In genomic region chr3:13053915-13054704, GRCh38 we compare ENCODE assay signal across 15 cellular contexts.
"Had no signal": no experiment of that assay in that cellular context is flagged by ENCODE, and none has a peak within 500 bp of the region (broad histone marks: within the 10 kb centered on the region; RNA-seq: fewer than 3 reads in every experiment).

No MANE protein-coding gene starts in this region.

- H3K9me3 ChIP-seq: ovary, SJSA1 had no signal

- H3K27ac Mint-ChIP-seq: activated CD4-positive, alpha-beta memory T cell treated with anti-CD3 and anti-CD28 coated beads, Interleukin-2, amount 10 ng/mL, durations not matched to agents 7 days and 5 days; activated naive CD8-positive, alpha-beta T cell treated with anti-CD3 and anti-CD28 coated beads, Interleukin-2, amount 10 ng/mL, durations not matched to agents 7 days and 5 days; activated T-cell treated with anti-CD3 and anti-CD28 coated beads, Interleukin-2, amount 50 U/mL, for 72 hours had no signal

- H3K9me3 Mint-ChIP-seq: activated CD4-positive, alpha-beta memory T cell treated with anti-CD3 and anti-CD28 coated beads, Interleukin-2, amount 10 ng/mL, durations not matched to agents 7 days and 5 days; activated naive CD8-positive, alpha-beta T cell treated with anti-CD3 and anti-CD28 coated beads, Interleukin-2, amount 10 ng/mL, durations not matched to agents 7 days and 5 days; activated T-cell treated with anti-CD3 and anti-CD28 coated beads, Interleukin-2, amount 50 U/mL, for 72 hours had no signal

- H3K27me3 ChIP-seq: ovary had no signal

- H3K4me1 Mint-ChIP-seq: activated CD4-positive, alpha-beta memory T cell treated with anti-CD3 and anti-CD28 coated beads, Interleukin-2, amount 10 ng/mL, durations not matched to agents 7 days and 5 days had no signal

- H3K27me3 Mint-ChIP-seq: activated naive CD8-positive, alpha-beta T cell treated with anti-CD3 and anti-CD28 coated beads, Interleukin-2, amount 10 ng/mL, durations not matched to agents 7 days and 5 days had no signal

- H3K4me3 ChIP-seq: ovary, SJSA1 had no signal

- ATAC-seq: activated T-cell treated with anti-CD3 and anti-CD28 coated beads, Interleukin-2, amount 50 U/mL, for 72 hours; left lobe of liver had no signal

- H3K4me3 Mint-ChIP-seq: activated CD4-positive, alpha-beta memory T cell treated with anti-CD3 and anti-CD28 coated beads, Interleukin-2, amount 10 ng/mL, durations not matched to agents 7 days and 5 days; activated naive CD8-positive, alpha-beta T cell treated with anti-CD3 and anti-CD28 coated beads, Interleukin-2, amount 10 ng/mL, durations not matched to agents 7 days and 5 days; activated T-cell treated with anti-CD3 and anti-CD28 coated beads, Interleukin-2, amount 50 U/mL, for 72 hours had no signal

- H3K27ac ChIP-seq: ovary, SJSA1 had no signal

- H3K4me1 ChIP-seq: SJSA1 had no signal

- H3K36me3 Mint-ChIP-seq: activated naive CD8-positive, alpha-beta T cell treated with anti-CD3 and anti-CD28 coated beads, Interleukin-2, amount 10 ng/mL, durations not matched to agents 7 days and 5 days had no signal

- H3K36me3 ChIP-seq: ovary, SJSA1 had no signal

- DNase-seq: activated CD4-positive, alpha-beta memory T cell treated with anti-CD3 and anti-CD28 coated beads, Interleukin-2, amount 10 ng/mL, durations not matched to agents 7 days and 5 days; activated CD4-positive, alpha-beta T cell treated with anti-CD3 and anti-CD28 coated beads for 1 hour; activated CD8-positive, alpha-beta memory T cell treated with anti-CD3 and anti-CD28 coated beads, Interleukin-2, amount 50 U/mL, for 4 hours; activated gamma-delta T cell treated with Interleukin-2 at 50 U/mL for 16 hours; activated naive CD8-positive, alpha-beta T cell treated with anti-CD3 and anti-CD28 coated beads, Interleukin-2, amount 10 ng/mL, durations not matched to agents 7 days and 5 days; activated T-cell treated with anti-CD3 and anti-CD28 coated beads, Interleukin-2, amount 50 U/mL, for 72 hours; central memory CD4-positive, alpha-beta T cell; glutamatergic neuron; mesenchymal stem cell; small intestine; T-helper 9 cell; trophoblast cell had no signal
